In genomic region chr12:51390457-51391046, GRCh38 we compare ENCODE assay signal across 9 cellular contexts. TPM values are rescaled to one million over a fixed set of nuclear protein-coding genes. Genes with fewer than 3 reads are reported as not detected.
A peak's percentile ranks its signal among the peaks of the same experiment; 100 is the strongest.
DNase-seq lines count a peak whose midpoint lies in the region; ATAC-seq and TF ChIP-seq lines count a peak whose summit lies in the region.
"Had no signal": no experiment of that assay in that cellular context is flagged by ENCODE, and none has a peak within 500 bp of the region (broad histone marks: within the 10 kb centered on the region; RNA-seq: fewer than 3 reads in every experiment).

No MANE protein-coding gene starts in this region.

- H4K20me1 ChIP-seq in mammary epithelial cell (ENCODE audit: insufficient read depth, low read length): no peaks in the 10 kb centered on the region

- 86% methylated on average over 9 of the region's 9 CpGs for WGBS in mammary epithelial cell (ENCODE audit: low coverage, missing lambda C conversion rate)
- 66 to 72% methylated on average over 4 to 8 of the region's 9 CpGs for WGBS in mesodermal cell (ENCODE audit: insufficient coverage in 2 of 2), 2 experiments

- peak overlapping the region; percentile 67 for H3K4me3 ChIP-seq in HUES6 (ENCODE audit: low read depth, low read length)
- H3K4me3 ChIP-seq in mammary epithelial cell (replicated peaks in 1 of 3; ENCODE audit: insufficient read depth in 1 of 3, low read depth in 2 of 3, low read length in 3 of 3): no peak overlapping the region
- peak overlapping the region; percentile 48 for H3K4me3 ChIP-seq in mesodermal cell (ENCODE audit: extremely low read depth, insufficient read depth, low read length, poor library complexity, severe bottlenecking)

- TF ChIP-seq CTCF in mammary epithelial cell (conservative IDR thresholded peaks at IDR 0.05 in 1 of 2, IDR thresholded peaks at IDR 0.05 in 1 of 2; ENCODE audit: extremely low read depth in 1 of 2, insufficient read depth in 1 of 2, low read depth in 1 of 2, low read length in 2 of 2): no peak

- H3K4me2 ChIP-seq in mammary epithelial cell (ENCODE audit: insufficient read depth, low read depth, low read length): peak overlapping the region; percentile 92

- H3K9ac ChIP-seq in HUES6 (ENCODE audit: low read length) (peak overlapping the region; percentile 78), mammary epithelial cell (ENCODE audit: insufficient read depth, low read length) (no peak overlapping the region)

- H3K9me3 ChIP-seq in HUES6 (ENCODE audit: control insufficient read depth, insufficient read depth, low read depth, low read length) (no peaks in the 10 kb centered on the region), mammary epithelial cell (replicated peaks; ENCODE audit: insufficient read depth, low read length) (no peaks in the 10 kb centered on the region), mesodermal cell (ENCODE audit: control insufficient read depth, low read length) (no peaks in the 10 kb centered on the region)

- peak overlapping the region; percentile 87 for H2AFZ ChIP-seq in mammary epithelial cell (ENCODE audit: low read depth, low read length)

- intact Hi-C loops in mammary epithelial cell (cut with micrococcal nuclease): no loop called here

- peaks cover 7% of the 10 kb centered on the region; the same call in 1 of the 2 replicates for H3K27me3 ChIP-seq in HUES6 (ENCODE audit: control insufficient read depth, insufficient read depth, low read length)
- no peaks in the 10 kb centered on the region for H3K27me3 ChIP-seq in mammary epithelial cell (ENCODE audit: insufficient read depth, low read length)

- H3K27ac ChIP-seq in HUES6 (ENCODE audit: low read depth, low read length) (no peak overlapping the region; the same call in 1 of the 2 replicates), mammary epithelial cell (ENCODE audit: insufficient read depth, low read depth, low read length) (no peak overlapping the region), mesodermal cell (ENCODE audit: low read depth, low read length, severe bottlenecking) (peak overlapping the region; percentile 11)

- ATAC-seq in GM21390 (IDR thresholded peaks at IDR 0.05; ENCODE audit: unreplicated experiment) (no peak), HG03097 (IDR thresholded peaks at IDR 0.05; ENCODE audit: low FRiP score, unreplicated experiment) (no peak)

- H3K4me1 ChIP-seq in HUES6 (ENCODE audit: control insufficient read depth, insufficient read depth, low read length) (peaks cover 40% of the 10 kb centered on the region), mammary epithelial cell (ENCODE audit: insufficient read depth, low read length) (peaks cover 16% of the 10 kb centered on the region), mesodermal cell (ENCODE audit: control insufficient read depth, insufficient read depth, low read length, poor library complexity, severe bottlenecking) (peaks cover 33% of the 10 kb centered on the region)

- in situ Hi-C loops in mammary epithelial cell (cut with MboI; ENCODE audit: low sequenced_read_pairs in 2 of 2): no loop called here

- H3K79me2 ChIP-seq in mammary epithelial cell (ENCODE audit: insufficient read depth, low read length): no peaks in the 10 kb centered on the region

- BruUV-seq in mammary epithelial cell (replicated peaks; lab: Mats Ljungman, UMichigan): no TSS peak

- H3K36me3 ChIP-seq in HUES6 (ENCODE audit: control insufficient read depth, insufficient read depth, low read length) (peaks cover 10% of the 10 kb centered on the region; the same call in 1 of the 2 replicates), mammary epithelial cell (ENCODE audit: insufficient read depth, low read length) (no peaks in the 10 kb centered on the region), mesodermal cell (ENCODE audit: control insufficient read depth, insufficient read depth, low read length) (no peaks in the 10 kb centered on the region)

- DNase-seq in AML-193 (lab: John Stamatoyannopoulos, UW) (peak; percentile 46 to 56), mammary epithelial cell (no peak), NCI-H2227 treated with DMSO at 0.1 percent for 48 hours (lab: John Stamatoyannopoulos, UW) (no peak), NCI-H2171 (lab: John Stamatoyannopoulos, UW) (no peak)

- dilution Hi-C loops in mammary epithelial cell (cut with HindIII; ENCODE audit: low sequenced_read_pairs): no loop called here

- CTCF ChIA-PET in mammary epithelial cell (lab: Charles Lee; ENCODE audit: low non-redundant PET): no interaction called here

RNA-seq across cellular contexts. Expression of gene GALNT6, which starts 0.7 kb away (rescaled TPM):
- total RNA-seq in mammary epithelial cell: 10 to 100 TPM in 1 of 2 donors, 1 to 10 TPM in 1; 4.4 to 13.5 TPM
- 4.1 TPM for polyA plus RNA-seq in mammary epithelial cell
- polyA minus RNA-seq in mammary epithelial cell: 5.2 TPM
- polyA plus RNA-seq in mesodermal cell (2013, experiment 1 of 2): 7.1 TPM
- polyA plus RNA-seq in mesodermal cell (2013, experiment 2 of 2): 6.3 TPM

RNA-seq across cellular contexts. Expression of gene SLC4A8, which starts 34.1 kb away (rescaled TPM):
- total RNA-seq in mammary epithelial cell: under 1 TPM; 0.07 to 0.50 TPM
- 0.17 TPM for polyA plus RNA-seq in mammary epithelial cell
- polyA minus RNA-seq in mammary epithelial cell: not detected
- 9.3 TPM for polyA plus RNA-seq in mesodermal cell (2013, experiment 1 of 2)
- polyA plus RNA-seq in mesodermal cell (2013, experiment 2 of 2): 6.3 TPM

RNA-seq across cellular contexts. Expression of gene CELA1, which starts 44.1 kb away (rescaled TPM):
- not detected for total RNA-seq in mammary epithelial cell
- not detected for polyA plus RNA-seq in mammary epithelial cell
- polyA minus RNA-seq in mammary epithelial cell: not detected
- polyA plus RNA-seq in mesodermal cell (2013, experiment 1 of 2): not detected
- not detected for polyA plus RNA-seq in mesodermal cell (2013, experiment 2 of 2)
- total RNA-seq: myocyte had no signal

Comparison
In these comparisons a context has a peak if more than half of its experiments do, and no peak if none do; other contexts are left out.
1. DNase-seq: peak in AML-193 (2 of 2); none in mammary epithelial cell (single experiment), NCI-H2227 treated with DMSO at 0.1 percent for 48 hours (single experiment) and NCI-H2171 (single experiment).
2. H3K4me3 ChIP-seq: peak in HUES6 (single experiment) and mesodermal cell (single experiment); none in mammary epithelial cell (0 of 3).